9 cellular contexts compared by ENCODE assay signal in the genomic region with DNA sequence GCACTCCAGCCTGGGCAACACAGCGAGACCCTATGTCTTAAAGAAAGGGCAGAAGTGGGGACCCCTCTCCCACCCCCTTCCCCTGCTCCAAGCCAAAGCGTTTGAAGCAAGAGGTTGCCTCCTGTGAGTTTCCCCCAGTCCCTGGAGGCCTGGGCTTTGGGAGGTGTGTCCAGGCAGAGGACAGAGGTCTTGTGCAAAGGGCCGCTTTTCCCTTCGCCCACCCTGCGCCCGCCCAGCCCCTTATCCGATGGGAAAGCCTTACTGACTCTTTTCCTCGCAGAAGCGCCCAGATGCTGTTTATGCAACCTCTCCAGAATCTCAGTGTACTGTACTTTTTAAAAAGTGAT. TPM values are rescaled to one million over a fixed set of nuclear protein-coding genes. Genes with fewer than 3 reads are reported as not detected.
DNase-seq lines count a peak whose midpoint lies in the region; ATAC-seq and TF ChIP-seq lines count a peak whose summit lies in the region.
"Had no signal": no experiment of that assay in that cellular context is flagged by ENCODE, and none has a peak within 500 bp of the region (broad histone marks: within the 10 kb centered on the region; RNA-seq: fewer than 3 reads in every experiment).

No MANE protein-coding gene starts in this region.

- intact Hi-C loops in A673 (cut with micrococcal nuclease; ENCODE audit: unreplicated experiment) = no loop called here

- BruUV-seq in A673 (replicated peaks; lab: Mats Ljungman, UMichigan) = no TSS peak

- H3K4me3 ChIP-seq in A673 (ENCODE audit: low read depth, low read length, poor library complexity, severe bottlenecking) = peak overlapping the region; percentile 45
- peak overlapping the region; percentile 25 for H3K4me3 ChIP-seq in HL-60 (replicated peaks; ENCODE audit: insufficient read depth, low read length)
- no peak overlapping the region for H3K4me3 ChIP-seq in mucosa of stomach (ENCODE audit: low read length)

- no peak for TF ChIP-seq CTCF in A673 (conservative IDR thresholded peaks at IDR 0.05; ENCODE audit: low read depth, low read length)
- TF ChIP-seq CTCF in HL-60 (IDR thresholded peaks at IDR 0.05; ENCODE audit: insufficient read depth, low read length) = no peak

- H3K36me3 Mint-ChIP-seq in central memory CD8-positive, alpha-beta T cell (ENCODE audit: insufficient read depth) = peaks cover 4% of the 10 kb centered on the region

- no peak overlapping the region for H3K27ac Mint-ChIP-seq in central memory CD8-positive, alpha-beta T cell (ENCODE audit: low read depth)

- peaks cover 9% of the 10 kb centered on the region for H3K4me1 Mint-ChIP-seq in central memory CD8-positive, alpha-beta T cell

- POLR2A ChIA-PET in A673 (lab: Charles Lee; ENCODE audit: low non-redundant PET) = no interaction called here

- H3K4me1 ChIP-seq in A673 (ENCODE audit: insufficient read depth, low read length, poor library complexity, severe bottlenecking) = no peaks in the 10 kb centered on the region
- H3K4me1 ChIP-seq in mucosa of stomach (ENCODE audit: control insufficient read depth, insufficient read depth, low read length) = peaks cover 38% of the 10 kb centered on the region

- peak overlapping the region; percentile 64 for H3K9ac ChIP-seq in mucosa of stomach (ENCODE audit: low read length)

- H3K27me3 Mint-ChIP-seq in central memory CD8-positive, alpha-beta T cell = no peaks in the 10 kb centered on the region

- no peak for DNase-seq in A673 (ENCODE audit: low spot score)
- no peak for DNase-seq in HL-60 (ENCODE audit: low read depth in 1 of 2, low spot score in 1 of 2)
- DNase-seq in central memory CD8-positive, alpha-beta T cell (ENCODE audit: low spot score in 2 of 2) = no peak
- no peak for DNase-seq in NCI-H345 (lab: John Stamatoyannopoulos, UW)
- no peak for DNase-seq in hepatic stellate cell (ENCODE audit: low spot score)
- no peak for DNase-seq in KG1 (lab: John Stamatoyannopoulos, UW)
- DNase-seq in GM19240 (ENCODE audit: insufficient read length, low spot score) = no peak
- DNase-seq: GF-D8 had no signal

- H3K27me3 ChIP-seq in A673 (replicated peaks; ENCODE audit: insufficient read depth, low read depth, low read length, poor library complexity) = no peaks in the 10 kb centered on the region
- H3K27me3 ChIP-seq in HL-60 (ENCODE audit: insufficient read depth, poor library complexity, severe bottlenecking) = no peaks in the 10 kb centered on the region
- no peaks in the 10 kb centered on the region for H3K27me3 ChIP-seq in mucosa of stomach (ENCODE audit: control insufficient read depth, insufficient read depth, low read length)

- H3K36me3 ChIP-seq in A673 (ENCODE audit: insufficient read depth, low read length, poor library complexity, severe bottlenecking) (peaks cover 5% of the 10 kb centered on the region), mucosa of stomach (ENCODE audit: control insufficient read depth, insufficient read depth, low read length) (no peaks in the 10 kb centered on the region)

- H3K27ac ChIP-seq in A673 (ENCODE audit: low read depth, low read length, poor library complexity, severe bottlenecking) (peak overlapping the region; percentile 57), HL-60 (replicated peaks) (no peak overlapping the region)

- peak overlapping the region; percentile 75 for H3K4me3 Mint-ChIP-seq in central memory CD8-positive, alpha-beta T cell

- no peak for ATAC-seq in central memory CD8-positive, alpha-beta T cell (replicated peaks; ENCODE audit: extremely low read depth, poor library complexity, severe bottlenecking)

- H3K9me3 Mint-ChIP-seq in central memory CD8-positive, alpha-beta T cell = no peaks in the 10 kb centered on the region

- CTCF ChIA-PET in A673 (lab: Charles Lee) = no interaction called here

- H3K9me3 ChIP-seq in A673 (ENCODE audit: low read depth, low read length, poor library complexity, severe bottlenecking) (no peaks in the 10 kb centered on the region), mucosa of stomach (ENCODE audit: control insufficient read depth, low read length) (no peaks in the 10 kb centered on the region)

RNA-seq across cellular contexts. Expression of a gene that starts 50.6 kb away (rescaled TPM):
- total RNA-seq in A673 (2021) = 250 and 270 TPM in 2 replicates
